ENCODE assay signal across 20 cellular contexts in the genomic region with DNA sequence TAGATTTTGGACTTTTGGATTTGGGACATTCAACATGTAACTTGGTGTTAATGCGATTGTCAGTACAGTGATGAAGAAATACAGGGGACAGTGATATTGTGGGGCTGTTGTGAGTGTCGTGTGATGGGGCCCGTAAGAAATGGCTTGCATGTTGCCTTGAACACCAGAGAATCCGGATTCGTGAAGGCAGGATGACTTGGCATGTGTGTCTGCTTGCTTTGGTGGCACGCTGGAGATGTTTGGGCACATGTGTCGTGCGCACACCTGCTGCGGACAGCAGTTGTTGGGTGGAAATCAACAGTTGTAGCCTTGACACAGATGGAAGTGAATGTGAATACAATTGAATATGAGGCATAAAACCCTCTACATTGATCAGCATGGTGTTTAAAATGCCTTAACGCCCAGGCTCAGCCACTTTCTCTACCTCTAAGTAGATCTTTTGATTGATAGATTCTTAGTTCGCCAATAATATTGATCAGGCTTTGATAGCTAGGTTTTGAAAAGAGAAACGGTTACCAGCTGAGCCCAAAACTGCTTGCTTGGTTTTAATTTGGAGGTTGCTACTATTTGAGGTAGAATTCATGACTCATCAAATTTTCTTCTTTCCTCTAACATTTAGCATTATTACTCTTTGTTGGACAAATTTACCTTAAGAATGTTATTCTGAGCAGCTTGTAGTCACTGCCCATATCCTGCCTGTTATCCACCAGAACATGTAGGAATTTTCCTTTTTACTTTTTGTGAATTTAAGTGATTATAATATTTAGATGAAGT.
A peak's percentile ranks its signal among the peaks of the same experiment; 100 is the strongest.
DNase-seq lines count a peak whose midpoint lies in the region; ATAC-seq and TF ChIP-seq lines count a peak whose summit lies in the region.
"Had no signal": no experiment of that assay in that cellular context is flagged by ENCODE, and none has a peak within 500 bp of the region (broad histone marks: within the 10 kb centered on the region; RNA-seq: fewer than 3 reads in every experiment).

No MANE protein-coding gene starts in this region.

- no peak for ATAC-seq in GM23338
- ATAC-seq in Panc1: peak; percentile 10; the same call in 1 of the 2 replicates
- ATAC-seq in HG03571 (IDR thresholded peaks at IDR 0.05; ENCODE audit: unreplicated experiment): no peak
- no peak for ATAC-seq in HG02870 (IDR thresholded peaks at IDR 0.05; ENCODE audit: unreplicated experiment)
- ATAC-seq: gastroesophageal sphincter, left lung had no signal

- H3K4me1 ChIP-seq in GM23338 (ENCODE audit: insufficient read depth) (peaks cover 47% of the 10 kb centered on the region), Panc1 (ENCODE audit: control insufficient read depth, insufficient read depth, low read length) (peaks cover 96% of the 10 kb centered on the region), trophoblast cell (ENCODE audit: control insufficient read depth in 1 of 2, insufficient read depth in 2 of 2, low read length in 2 of 2) (peaks cover 6 to 9% of the 10 kb centered on the region in 2 experiments)

- no CpG with 5 or more reads among the region's 12 CpGs for WGBS in trophoblast cell (ENCODE audit: extremely low coverage, insufficient coverage, insufficient read length)

- H3K27me3 Mint-ChIP-seq in GM23338 (ENCODE audit: insufficient read depth, low read depth, poor library complexity): peaks cover 3% of the 10 kb centered on the region
- H3K27me3 Mint-ChIP-seq in endothelial cell (ENCODE audit: unreplicated experiment): no peaks in the 10 kb centered on the region
- H3K27me3 Mint-ChIP-seq: IgD-negative memory B cell had no signal

- CTCF ChIA-PET in Panc1 (lab: Charles Lee): no interaction called here

- no peak overlapping the region for H3K14ac ChIP-seq in trophoblast cell (ENCODE audit: low read length)

- H3K4me3 ChIP-seq in GM23338 (no peak overlapping the region), Panc1 (ENCODE audit: low read depth in 2 of 2, low read length in 2 of 2) (no peak overlapping the region), trophoblast cell (ENCODE audit: low read depth, low read length) (no peak overlapping the region)
- H3K4me3 ChIP-seq: ascending aorta, gastroesophageal sphincter, left lung, tibial nerve had no signal

- no peak overlapping the region for H4K12ac ChIP-seq in trophoblast cell (ENCODE audit: low read depth, low read length)

- no peaks in the 10 kb centered on the region for H3K9me3 Mint-ChIP-seq in GM23338
- no peaks in the 10 kb centered on the region for H3K9me3 Mint-ChIP-seq in endothelial cell (ENCODE audit: unreplicated experiment)
- H3K9me3 Mint-ChIP-seq: IgD-negative memory B cell had no signal

- H3K23ac ChIP-seq in trophoblast cell (ENCODE audit: low read length): no peak overlapping the region

- in situ Hi-C loops in Panc1 (cut with HindIII; ENCODE audit: low pct_unique_long_range_greater_than_20kb, low sequenced_read_pairs): no loop called here

- H3K79me2 ChIP-seq in GM23338 (replicated peaks; ENCODE audit: insufficient read depth) (peaks cover 98% of the 10 kb centered on the region), trophoblast cell (ENCODE audit: control insufficient read depth, insufficient read depth, low read length, poor library complexity) (peaks cover 12% of the 10 kb centered on the region)

- H3K9me2 ChIP-seq in GM23338 (ENCODE audit: insufficient read depth): no peaks in the 10 kb centered on the region

- no peak overlapping the region for H4K8ac ChIP-seq in trophoblast cell (ENCODE audit: low read depth, low read length)

- H3K27ac ChIP-seq in GM23338 (ENCODE audit: low read depth) (peak overlapping the region; percentile 27), Panc1 (ENCODE audit: low read length) (peak overlapping the region; percentile 86), trophoblast cell (ENCODE audit: low read depth, low read length) (no peak overlapping the region)
- H3K27ac ChIP-seq: ascending aorta, epithelial cell of prostate, left lung, tibial nerve had no signal

- H3K36me3 Mint-ChIP-seq in GM23338 (ENCODE audit: low read depth) (no peaks in the 10 kb centered on the region), endothelial cell (ENCODE audit: low read depth, unreplicated experiment) (no peaks in the 10 kb centered on the region)

- peak overlapping the region; percentile 37 for H3K4ac ChIP-seq in trophoblast cell (ENCODE audit: low read depth, low read length)

- H3K4me3 Mint-ChIP-seq in GM23338 (peak overlapping the region; percentile 6; the same call in 1 of the 3 replicates), endothelial cell (ENCODE audit: unreplicated experiment) (no peak overlapping the region)

- H3K27me3 ChIP-seq in GM23338 (ENCODE audit: insufficient read depth): no peaks in the 10 kb centered on the region
- H3K27me3 ChIP-seq in Panc1 (ENCODE audit: control insufficient read depth, insufficient read depth, low read length): no peaks in the 10 kb centered on the region
- no peaks in the 10 kb centered on the region for H3K27me3 ChIP-seq in trophoblast cell (ENCODE audit: insufficient read depth, low read length)
- H3K27me3 ChIP-seq: ascending aorta, gastroesophageal sphincter, left lung, tibial nerve had no signal

- H3K4me1 Mint-ChIP-seq in GM23338 (peaks cover 67% of the 10 kb centered on the region), endothelial cell (ENCODE audit: unreplicated experiment) (peaks cover 35% of the 10 kb centered on the region)

- H3K36me3 ChIP-seq in GM23338 (ENCODE audit: insufficient read depth): no peaks in the 10 kb centered on the region
- H3K36me3 ChIP-seq in Panc1 (ENCODE audit: control insufficient read depth, insufficient read depth, low read length): no peaks in the 10 kb centered on the region; the same call in 1 of the 2 replicates
- H3K36me3 ChIP-seq in trophoblast cell (ENCODE audit: control insufficient read depth in 1 of 2, insufficient read depth in 2 of 2, low read length in 2 of 2): peaks cover 0 to 2% of the 10 kb centered on the region in 2 experiments
- H3K36me3 ChIP-seq: ascending aorta, gastroesophageal sphincter, left lung, tibial nerve had no signal

- H2BK120ac ChIP-seq in trophoblast cell (ENCODE audit: insufficient read depth, low read length, poor library complexity): no peak overlapping the region

- peak overlapping the region; percentile 77 for H3K27ac Mint-ChIP-seq in GM23338
- H3K27ac Mint-ChIP-seq in endothelial cell (ENCODE audit: unreplicated experiment): peak overlapping the region; percentile 24

- no peak overlapping the region for H4K91ac ChIP-seq in trophoblast cell (ENCODE audit: low read depth, low read length)

- no peak overlapping the region for H3K9ac ChIP-seq in trophoblast cell (ENCODE audit: low read length)

- BruUV-seq in Panc1 (replicated peaks; lab: Mats Ljungman, UMichigan): no TSS peak

- no peak overlapping the region for H2AK5ac ChIP-seq in trophoblast cell (ENCODE audit: low read length)

- H4K20me1 ChIP-seq in GM23338 (replicated peaks; ENCODE audit: insufficient read depth): peaks cover 9% of the 10 kb centered on the region; the same call in 1 of the 2 replicates

- no peak overlapping the region for H2BK5ac ChIP-seq in trophoblast cell (ENCODE audit: low read depth, low read length, poor library complexity)

- TF ChIP-seq CTCF in GM23338 (conservative IDR thresholded peaks at IDR 0.05; ENCODE audit: low read depth in 2 of 2): no peak
- no peak for TF ChIP-seq CTCF in Panc1 (IDR thresholded peaks at IDR 0.05)
- no peak for TF ChIP-seq CTCF in endothelial cell (IDR thresholded peaks at IDR 0.05; ENCODE audit: unreplicated experiment)

- DNase-seq in GM23338 (ENCODE audit: low spot score) (no peak), Panc1 (ENCODE audit: low read depth, low spot score) (no peak), endothelial cell (ENCODE audit: low spot score) (no peak), trophoblast cell (no peak), NCI-H1436 (lab: John Stamatoyannopoulos, UW) (no peak), NOMO-1 (lab: John Stamatoyannopoulos, UW; ENCODE audit: unreplicated experiment in 2 of 2) (no peak)
- DNase-seq: activated CD4-positive, alpha-beta T cell treated with anti-CD3 and anti-CD28 coated beads for 48 hours; activated CD8-positive, alpha-beta memory T cell treated with anti-CD3 and anti-CD28 coated beads, Interleukin-2, amount 50 U/mL, for 4 hours; activated naive CD4-positive, alpha-beta T cell treated with Interleukin-2 at 50 U/mL for 16 hours; cortex of kidney; left lung; NCI-H2081; stimulated activated naive CD4-positive, alpha-beta T cell had no signal

- H3K9me3 ChIP-seq in Panc1 (ENCODE audit: control insufficient read depth, insufficient read depth, low read depth, low read length): no peaks in the 10 kb centered on the region
- no peaks in the 10 kb centered on the region for H3K9me3 ChIP-seq in trophoblast cell (ENCODE audit: insufficient read depth, low read depth, low read length)
- H3K9me3 ChIP-seq: ascending aorta, gastroesophageal sphincter, left lung, tibial nerve had no signal

- H2AFZ ChIP-seq in GM23338 (no peak overlapping the region), trophoblast cell (ENCODE audit: insufficient read depth, low read length, poor library complexity) (no peak overlapping the region)

- intact Hi-C loops in Panc1 (cut with micrococcal nuclease; ENCODE audit: unreplicated experiment): no loop called here

- H3K18ac ChIP-seq in trophoblast cell (ENCODE audit: low read length): no peak overlapping the region

- peaks cover 5% of the 10 kb centered on the region for H3K79me1 ChIP-seq in trophoblast cell (ENCODE audit: low read length)

- POLR2A ChIA-PET in Panc1 (lab: Charles Lee): interaction anchor here (0.7 kb wide), 1 partner anchor 15 kb away, joined by 3 read pairs; no protein-coding TSS in a partner anchor

- H3K4me2 ChIP-seq in GM23338: peak overlapping the region; percentile 53
- no peak overlapping the region for H3K4me2 ChIP-seq in trophoblast cell (ENCODE audit: low read length)

- H2BK12ac ChIP-seq in trophoblast cell (ENCODE audit: low read length): no peak overlapping the region

- H3F3A ChIP-seq in GM23338 (replicated peaks; ENCODE audit: low read depth): no peaks in the 10 kb centered on the region

TF ChIP-seq in GM23338, 12 proteins besides CTCF, POLR2A, EP300 and RAD21 (continues in another document):
- TF ChIP-seq, protein P1, sequence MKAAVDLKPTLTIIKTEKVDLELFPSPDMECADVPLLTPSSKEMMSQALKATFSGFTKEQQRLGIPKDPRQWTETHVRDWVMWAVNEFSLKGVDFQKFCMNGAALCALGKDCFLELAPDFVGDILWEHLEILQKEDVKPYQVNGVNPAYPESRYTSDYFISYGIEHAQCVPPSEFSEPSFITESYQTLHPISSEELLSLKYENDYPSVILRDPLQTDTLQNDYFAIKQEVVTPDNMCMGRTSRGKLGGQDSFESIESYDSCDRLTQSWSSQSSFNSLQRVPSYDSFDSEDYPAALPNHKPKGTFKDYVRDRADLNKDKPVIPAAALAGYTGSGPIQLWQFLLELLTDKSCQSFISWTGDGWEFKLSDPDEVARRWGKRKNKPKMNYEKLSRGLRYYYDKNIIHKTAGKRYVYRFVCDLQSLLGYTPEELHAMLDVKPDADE (IDR thresholded peaks at IDR 0.05): no peak
- TF ChIP-seq STAT1 (IDR thresholded peaks at IDR 0.05; ENCODE audit: unreplicated experiment): no peak
- no peak for TF ChIP-seq POLR2AphosphoS5 (IDR thresholded peaks at IDR 0.05; ENCODE audit: low read depth)
- no peak for TF ChIP-seq CREB1 (CRISPR knock-in tag; IDR thresholded peaks at IDR 0.05; ENCODE audit: low read depth)
